8 cellular contexts compared by ENCODE assay signal in genomic region chr6:46781478-46782378, GRCh38. TPM values are rescaled to one million over a fixed set of nuclear protein-coding genes. Genes with fewer than 3 reads are reported as not detected.
DNase-seq lines count a peak whose midpoint lies in the region; ATAC-seq, FAIRE-seq and TF ChIP-seq lines count a peak whose summit lies in the region.

No MANE protein-coding gene starts in this region.

- TF ChIP-seq CTCF in gastroesophageal sphincter (IDR thresholded peaks at IDR 0.05), result peak; percentile 34 to 58 (median 48)
- TF ChIP-seq CTCF in suprapubic skin (IDR thresholded peaks at IDR 0.05), result peak in 1 of 2 donors; percentile 60

- H3K9me3 ChIP-seq in gastroesophageal sphincter, result no peaks in the 10 kb centered on the region
- no peaks in the 10 kb centered on the region for H3K9me3 ChIP-seq in suprapubic skin

- DNase-seq in ACHN (peak; percentile 49), GM04503 (ENCODE audit: low read depth) (peak; percentile 3), NCI-H1930 (lab: John Stamatoyannopoulos, UW) (peak; percentile 57 to 77), pulmonary artery endothelial cell (ENCODE audit: low read depth, low spot score) (peak; percentile 4), GM19239 (ENCODE audit: insufficient read length, low spot score) (no peak), suprapubic skin (ENCODE audit: low spot score in 2 of 2) (no peak)

- H3K36me3 ChIP-seq in gastroesophageal sphincter, result no peaks in the 10 kb centered on the region
- no peaks in the 10 kb centered on the region for H3K36me3 ChIP-seq in suprapubic skin

- H3K4me3 ChIP-seq in gastroesophageal sphincter (no peak overlapping the region), suprapubic skin (no peak overlapping the region)

- FAIRE-seq in TTC549 (lab: Jason Lieb, UNC), result peak; percentile 99
- FAIRE-seq in GM19239 (lab: Jason Lieb, UNC), result no peak

- no peak for ATAC-seq in gastroesophageal sphincter

- TF ChIP-seq POLR2A in gastroesophageal sphincter (IDR thresholded peaks at IDR 0.05) (no peak), suprapubic skin (IDR thresholded peaks at IDR 0.05) (no peak)

- H3K27ac ChIP-seq in gastroesophageal sphincter, result no peak overlapping the region
- no peak overlapping the region for H3K27ac ChIP-seq in suprapubic skin

- WGBS in gastroesophageal sphincter (ENCODE audit: low coverage in 1 of 2), 2 donors, result 31 to 33% methylated on average over 6 of the region's 6 CpGs
- WGBS in suprapubic skin, result 33% methylated on average over 6 of the region's 6 CpGs

- H3K4me1 ChIP-seq in gastroesophageal sphincter (no peaks in the 10 kb centered on the region), suprapubic skin (no peaks in the 10 kb centered on the region)

- in situ Hi-C loops in ACHN (cut with HindIII; ENCODE audit: low pct_ligation_motif_present, low pct_unique_long_range_greater_than_20kb, low sequenced_read_pairs), result no loop called here

- TF ChIP-seq EP300 in gastroesophageal sphincter (IDR thresholded peaks at IDR 0.05) (no peak), suprapubic skin (IDR thresholded peaks at IDR 0.05) (no peak)

- H3K27me3 ChIP-seq in gastroesophageal sphincter, result no peaks in the 10 kb centered on the region
- H3K27me3 ChIP-seq in suprapubic skin, result no peaks in the 10 kb centered on the region

RNA-seq across cellular contexts. Expression of gene MEP1A, which starts 11.5 kb away (rescaled TPM):
- total RNA-seq in gastroesophageal sphincter, result not detected
- not detected in 2 replicates for total RNA-seq in pulmonary artery endothelial cell
- under 1 TPM in 2 of 4 donors, not detected in 2; 0.30 to 0.34 TPM for total RNA-seq in suprapubic skin

RNA-seq across cellular contexts. Expression of gene ANKRD66, which starts 35.0 kb away (rescaled TPM):
- total RNA-seq in gastroesophageal sphincter (under 1 TPM in 1 of 4 donors, not detected in 3; 0.15 TPM), pulmonary artery endothelial cell (not detected in 2 replicates), suprapubic skin (not detected)

RNA-seq across cellular contexts. Expression of gene PLA2G7, which starts 46.6 kb away (rescaled TPM):
- total RNA-seq in gastroesophageal sphincter (not detected), pulmonary artery endothelial cell (not detected in 2 replicates), suprapubic skin (1 to 10 TPM; 2.8 to 7.6 (median 4.5) TPM)

Comparison
In these comparisons a context has a peak if more than half of its experiments do, and no peak if none do; other contexts are left out.
1. DNase-seq: peak in ACHN (single experiment), GM04503 (single experiment), NCI-H1930 (2 of 2) and pulmonary artery endothelial cell (single experiment); none in GM19239 (single experiment) and suprapubic skin (0 of 2).